1 cellular context compared by ENCODE assay signal in genomic region chr2:84874381-84875212, GRCh38.
TF ChIP-seq lines count a peak whose summit lies in the region.

No MANE protein-coding gene starts in this region.

TF ChIP-seq in GM12878, 131 proteins besides CTCF, POLR2A, EP300 and RAD21:
- TF ChIP-seq RUNX3 (IDR thresholded peaks at IDR 0.05; ENCODE audit: low read length) (0 out of 2 replicates have a peak, but pooled peaks have one; percentile 4), BACH1 (IDR thresholded peaks at IDR 0.05; ENCODE audit: borderline replicate concordance) (no peak)
TF ChIP-seq in GM12878: peak in this region for 1.
